1 cellular context compared by ENCODE assay signal in genomic region chrX:45164021-45164621, GRCh38.
TF ChIP-seq lines count a peak whose summit lies in the region.

No MANE protein-coding gene starts in this region.

TF ChIP-seq in K562, 482 proteins besides CTCF, POLR2A, EP300 and RAD21 (continued from another document and continues in another):
- TF ChIP-seq REST (CRISPR knock-in tag; IDR thresholded peaks at IDR 0.05; ENCODE audit: low read depth) (no peak), HEY1 (CRISPR knock-in tag; IDR thresholded peaks at IDR 0.05; ENCODE audit: borderline replicate concordance) (no peak), NBN (IDR thresholded peaks at IDR 0.05; ENCODE audit: low read depth) (no peak), DMBX1 (CRISPR knock-in tag; IDR thresholded peaks at IDR 0.05; ENCODE audit: borderline replicate concordance) (no peak), ZNF274 (IDR thresholded peaks at IDR 0.05; ENCODE audit: borderline replicate concordance, low read depth, low read length) (no peak), ZKSCAN3 (CRISPR knock-in tag; IDR thresholded peaks at IDR 0.05) (no peak), PBX2 (CRISPR knock-in tag; IDR thresholded peaks at IDR 0.05; ENCODE audit: low read depth) (no peak), PBX2 (tag; conservative IDR thresholded peaks at IDR 0.05; ENCODE audit: low read depth) (peak; percentile 85), GATAD2A (IDR thresholded peaks at IDR 0.05) (no peak), TEAD1 (CRISPR knock-in tag; IDR thresholded peaks at IDR 0.05) (no peak), ZNF436 (CRISPR knock-in tag; IDR thresholded peaks at IDR 0.05) (no peak), TEAD2 (tag; IDR thresholded peaks at IDR 0.05) (no peak), ZNF780A (CRISPR knock-in tag; IDR thresholded peaks at IDR 0.05) (no peak), ZNF644 (tag; IDR thresholded peaks at IDR 0.05; ENCODE audit: low read depth) (no peak), NR4A1 (CRISPR knock-in tag; IDR thresholded peaks at IDR 0.05) (no peak), NR4A1 (tag; IDR thresholded peaks at IDR 0.05) (no peak), RHOXF2B (CRISPR knock-in tag; conservative IDR thresholded peaks at IDR 0.05) (no peak), GTF2E2 (tag; IDR thresholded peaks at IDR 0.05) (no peak), HDAC2 (IDR thresholded peaks at IDR 0.05) (no peak), E2F6 (IDR thresholded peaks at IDR 0.05; ENCODE audit: borderline replicate concordance in 1 of 2, extremely low read depth in 1 of 2, insufficient read depth in 1 of 2, insufficient read length in 1 of 2, low read depth in 1 of 2, low read length in 1 of 2, poor library complexity in 1 of 2, severe bottlenecking in 1 of 2) (no peak), ZNF23 (CRISPR knock-in tag; IDR thresholded peaks at IDR 0.05) (no peak), HDAC3 (IDR thresholded peaks at IDR 0.05; ENCODE audit: borderline replicate concordance, partially characterized antibody) (no peak), NCOA1 (IDR thresholded peaks at IDR 0.05; ENCODE audit: low read depth) (no peak), ZNF699 (CRISPR knock-in tag; IDR thresholded peaks at IDR 0.05; ENCODE audit: insufficient replicate concordance) (no peak), SMAD4 (CRISPR knock-in tag; conservative IDR thresholded peaks at IDR 0.05) (no peak), ARID1B (IDR thresholded peaks at IDR 0.05) (peak; percentile 62), HNRNPL (IDR thresholded peaks at IDR 0.05; ENCODE audit: low read depth, low read length) (no peak), BRCA1 (IDR thresholded peaks at IDR 0.05) (no peak), BRCA1 (CRISPR knock-in tag; IDR thresholded peaks at IDR 0.05) (no peak), TAF1 (IDR thresholded peaks at IDR 0.05; ENCODE audit: control insufficient read depth, extremely low read depth, insufficient read depth, low read length, severe bottlenecking) (no peak), CBFB (CRISPR knock-in tag; IDR thresholded peaks at IDR 0.05) (no peak), MAFK (IDR thresholded peaks at IDR 0.05; ENCODE audit: low read length) (no peak), ZNF75A (CRISPR knock-in tag; IDR thresholded peaks at IDR 0.05) (no peak), PURB (CRISPR knock-in tag; IDR thresholded peaks at IDR 0.05; ENCODE audit: low read depth) (no peak), ZZZ3 (IDR thresholded peaks at IDR 0.05) (no peak), STAT5B (CRISPR knock-in tag; IDR thresholded peaks at IDR 0.05) (no peak), TSC22D4 (tag; IDR thresholded peaks at IDR 0.05) (no peak), MEIS2 (IDR thresholded peaks at IDR 0.05; ENCODE audit: partially characterized antibody) (peak; percentile 89), ZNF518B (CRISPR knock-in tag; IDR thresholded peaks at IDR 0.05) (no peak), TSHZ1 (CRISPR knock-in tag; IDR thresholded peaks at IDR 0.05) (no peak)
- TF ChIP-seq, protein P1, sequence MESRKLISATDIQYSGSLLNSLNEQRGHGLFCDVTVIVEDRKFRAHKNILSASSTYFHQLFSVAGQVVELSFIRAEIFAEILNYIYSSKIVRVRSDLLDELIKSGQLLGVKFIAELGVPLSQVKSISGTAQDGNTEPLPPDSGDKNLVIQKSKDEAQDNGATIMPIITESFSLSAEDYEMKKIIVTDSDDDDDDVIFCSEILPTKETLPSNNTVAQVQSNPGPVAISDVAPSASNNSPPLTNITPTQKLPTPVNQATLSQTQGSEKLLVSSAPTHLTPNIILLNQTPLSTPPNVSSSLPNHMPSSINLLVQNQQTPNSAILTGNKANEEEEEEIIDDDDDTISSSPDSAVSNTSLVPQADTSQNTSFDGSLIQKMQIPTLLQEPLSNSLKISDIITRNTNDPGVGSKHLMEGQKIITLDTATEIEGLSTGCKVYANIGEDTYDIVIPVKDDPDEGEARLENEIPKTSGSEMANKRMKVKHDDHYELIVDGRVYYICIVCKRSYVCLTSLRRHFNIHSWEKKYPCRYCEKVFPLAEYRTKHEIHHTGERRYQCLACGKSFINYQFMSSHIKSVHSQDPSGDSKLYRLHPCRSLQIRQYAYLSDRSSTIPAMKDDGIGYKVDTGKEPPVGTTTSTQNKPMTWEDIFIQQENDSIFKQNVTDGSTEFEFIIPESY (CRISPR knock-in tag; IDR thresholded peaks at IDR 0.05) = no peak
- TF ChIP-seq, protein P2, sequence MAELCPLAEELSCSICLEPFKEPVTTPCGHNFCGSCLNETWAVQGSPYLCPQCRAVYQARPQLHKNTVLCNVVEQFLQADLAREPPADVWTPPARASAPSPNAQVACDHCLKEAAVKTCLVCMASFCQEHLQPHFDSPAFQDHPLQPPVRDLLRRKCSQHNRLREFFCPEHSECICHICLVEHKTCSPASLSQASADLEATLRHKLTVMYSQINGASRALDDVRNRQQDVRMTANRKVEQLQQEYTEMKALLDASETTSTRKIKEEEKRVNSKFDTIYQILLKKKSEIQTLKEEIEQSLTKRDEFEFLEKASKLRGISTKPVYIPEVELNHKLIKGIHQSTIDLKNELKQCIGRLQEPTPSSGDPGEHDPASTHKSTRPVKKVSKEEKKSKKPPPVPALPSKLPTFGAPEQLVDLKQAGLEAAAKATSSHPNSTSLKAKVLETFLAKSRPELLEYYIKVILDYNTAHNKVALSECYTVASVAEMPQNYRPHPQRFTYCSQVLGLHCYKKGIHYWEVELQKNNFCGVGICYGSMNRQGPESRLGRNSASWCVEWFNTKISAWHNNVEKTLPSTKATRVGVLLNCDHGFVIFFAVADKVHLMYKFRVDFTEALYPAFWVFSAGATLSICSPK (IDR thresholded peaks at IDR 0.05; ENCODE audit: borderline replicate concordance) = no peak
- TF ChIP-seq, protein P3, sequence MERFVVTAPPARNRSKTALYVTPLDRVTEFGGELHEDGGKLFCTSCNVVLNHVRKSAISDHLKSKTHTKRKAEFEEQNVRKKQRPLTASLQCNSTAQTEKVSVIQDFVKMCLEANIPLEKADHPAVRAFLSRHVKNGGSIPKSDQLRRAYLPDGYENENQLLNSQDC (CRISPR knock-in tag; IDR thresholded peaks at IDR 0.05) = no peak
- TF ChIP-seq, protein P4, sequence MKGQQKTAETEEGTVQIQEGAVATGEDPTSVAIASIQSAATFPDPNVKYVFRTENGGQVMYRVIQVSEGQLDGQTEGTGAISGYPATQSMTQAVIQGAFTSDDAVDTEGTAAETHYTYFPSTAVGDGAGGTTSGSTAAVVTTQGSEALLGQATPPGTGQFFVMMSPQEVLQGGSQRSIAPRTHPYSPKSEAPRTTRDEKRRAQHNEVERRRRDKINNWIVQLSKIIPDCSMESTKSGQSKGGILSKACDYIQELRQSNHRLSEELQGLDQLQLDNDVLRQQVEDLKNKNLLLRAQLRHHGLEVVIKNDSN (CRISPR knock-in tag; IDR thresholded peaks at IDR 0.05) = no peak
- TF ChIP-seq, protein P5, sequence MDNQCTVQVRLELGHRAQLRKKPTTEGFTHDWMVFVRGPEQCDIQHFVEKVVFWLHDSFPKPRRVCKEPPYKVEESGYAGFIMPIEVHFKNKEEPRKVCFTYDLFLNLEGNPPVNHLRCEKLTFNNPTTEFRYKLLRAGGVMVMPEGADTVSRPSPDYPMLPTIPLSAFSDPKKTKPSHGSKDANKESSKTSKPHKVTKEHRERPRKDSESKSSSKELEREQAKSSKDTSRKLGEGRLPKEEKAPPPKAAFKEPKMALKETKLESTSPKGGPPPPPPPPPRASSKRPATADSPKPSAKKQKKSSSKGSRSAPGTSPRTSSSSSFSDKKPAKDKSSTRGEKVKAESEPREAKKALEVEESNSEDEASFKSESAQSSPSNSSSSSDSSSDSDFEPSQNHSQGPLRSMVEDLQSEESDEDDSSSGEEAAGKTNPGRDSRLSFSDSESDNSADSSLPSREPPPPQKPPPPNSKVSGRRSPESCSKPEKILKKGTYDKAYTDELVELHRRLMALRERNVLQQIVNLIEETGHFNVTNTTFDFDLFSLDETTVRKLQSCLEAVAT (IDR thresholded peaks at IDR 0.05) = no peak
